ENCODE assay signal across 8 cellular contexts in the genomic region with DNA sequence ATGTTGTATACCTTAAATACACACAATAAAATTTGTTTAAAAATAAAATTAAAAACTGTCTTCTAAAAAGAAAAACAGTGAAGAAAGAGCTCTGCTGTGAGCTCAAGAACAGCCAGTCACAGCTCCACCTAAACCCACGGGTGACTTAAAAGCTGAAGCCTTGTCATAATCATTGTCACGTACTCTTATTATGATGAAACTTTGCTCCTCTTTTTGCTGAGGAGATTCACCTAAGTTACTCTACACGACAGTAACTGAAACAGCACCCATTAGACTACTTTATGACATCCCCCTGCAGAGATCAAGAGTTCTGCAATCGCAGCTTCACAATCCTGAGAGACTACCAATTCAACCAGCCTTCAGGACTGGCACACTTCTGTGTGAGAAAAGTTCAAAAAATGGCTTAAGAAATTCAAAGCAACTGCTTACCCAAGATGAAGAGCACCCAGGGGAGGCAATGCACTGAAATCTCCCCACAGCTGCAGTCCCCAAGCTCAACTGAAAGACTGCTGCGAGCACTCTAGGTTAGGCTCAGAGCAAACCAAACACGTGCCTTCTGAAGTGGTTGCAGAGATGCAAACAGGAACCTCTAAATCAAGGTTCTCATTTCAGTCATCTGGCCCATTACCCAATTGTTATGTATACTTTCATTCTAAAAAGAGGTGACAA. TPM values are rescaled to one million over a fixed set of nuclear protein-coding genes. Genes with fewer than 3 reads are reported as not detected.
DNase-seq lines count a peak whose midpoint lies in the region; ATAC-seq lines count a peak whose summit lies in the region.

A gene with protein sequence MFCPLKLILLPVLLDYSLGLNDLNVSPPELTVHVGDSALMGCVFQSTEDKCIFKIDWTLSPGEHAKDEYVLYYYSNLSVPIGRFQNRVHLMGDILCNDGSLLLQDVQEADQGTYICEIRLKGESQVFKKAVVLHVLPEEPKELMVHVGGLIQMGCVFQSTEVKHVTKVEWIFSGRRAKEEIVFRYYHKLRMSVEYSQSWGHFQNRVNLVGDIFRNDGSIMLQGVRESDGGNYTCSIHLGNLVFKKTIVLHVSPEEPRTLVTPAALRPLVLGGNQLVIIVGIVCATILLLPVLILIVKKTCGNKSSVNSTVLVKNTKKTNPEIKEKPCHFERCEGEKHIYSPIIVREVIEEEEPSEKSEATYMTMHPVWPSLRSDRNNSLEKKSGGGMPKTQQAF (minus strand): TSS at position 500 of the 669 bp plus-strand sequence. CDS start 10,145 bp downstream, outside the sequence.

- peak in 5 of 61 donors; percentile 5 to 61 (median 13) for DNase-seq in caudate nucleus (lab: John Stamatoyannopoulos, UW)
- DNase-seq in stimulated activated effector memory CD8-positive, alpha-beta T cell treated with anti-CD3 and anti-CD28 coated beads, Interleukin-12 subunit alpha, Interleukin-12 subunit beta, amount 100 ng/mL, for 72 hours (ENCODE audit: low spot score in 2 of 2) = peak in 1 of 2 donors; percentile 79
- DNase-seq in HUDEP-2 (lab: John Stamatoyannopoulos, UW; ENCODE audit: unreplicated experiment in 76 of 76) = no peak
- no peak for DNase-seq in NCI-H187 (lab: John Stamatoyannopoulos, UW)
- no peak for DNase-seq in iPS-NIHi7 (ENCODE audit: extremely low spot score)
- DNase-seq in NCI-H2171 (lab: John Stamatoyannopoulos, UW) = no peak

- H3K36me3 Mint-ChIP-seq in stimulated activated effector memory CD8-positive, alpha-beta T cell treated with anti-CD3 and anti-CD28 coated beads, Interleukin-12 subunit alpha, Interleukin-12 subunit beta, amount 100 ng/mL, for 72 hours = peaks cover 2% of the 10 kb centered on the region

- no peak within 1 kb of the TSS for H3K27ac Mint-ChIP-seq in stimulated activated effector memory CD8-positive, alpha-beta T cell treated with anti-CD3 and anti-CD28 coated beads, Interleukin-12 subunit alpha, Interleukin-12 subunit beta, amount 100 ng/mL, for 72 hours

- peak; percentile 41 for ATAC-seq in GM21447 (IDR thresholded peaks at IDR 0.05; ENCODE audit: unreplicated experiment)
- peak; percentile 78 for ATAC-seq in stimulated activated effector memory CD8-positive, alpha-beta T cell treated with anti-CD3 and anti-CD28 coated beads, Interleukin-12 subunit alpha, Interleukin-12 subunit beta, amount 100 ng/mL, for 72 hours

- H3K27ac ChIP-seq in caudate nucleus (ENCODE audit: low read depth, low read length) = peak within 1 kb of the TSS; percentile 40

- no peaks in the 10 kb centered on the region for H3K9me3 Mint-ChIP-seq in stimulated activated effector memory CD8-positive, alpha-beta T cell treated with anti-CD3 and anti-CD28 coated beads, Interleukin-12 subunit alpha, Interleukin-12 subunit beta, amount 100 ng/mL, for 72 hours

- H3K4me3 Mint-ChIP-seq in stimulated activated effector memory CD8-positive, alpha-beta T cell treated with anti-CD3 and anti-CD28 coated beads, Interleukin-12 subunit alpha, Interleukin-12 subunit beta, amount 100 ng/mL, for 72 hours = no peak within 1 kb of the TSS

- H3K4me1 Mint-ChIP-seq in stimulated activated effector memory CD8-positive, alpha-beta T cell treated with anti-CD3 and anti-CD28 coated beads, Interleukin-12 subunit alpha, Interleukin-12 subunit beta, amount 100 ng/mL, for 72 hours = peaks cover 92% of the 10 kb centered on the region

- intact Hi-C loops in T-helper 1 cell treated with Interleukin-12 subunit alpha and Interleukin-12 subunit beta and Interleukin-4 antibody, amounts not matched to agents 30 ng/mL and 1 ng/mL, for 36 hours (cut with micrococcal nuclease) = loop anchor here (1.0 to 5.0 kb wide), 11 partner anchors 7 to 407 kb away; partner anchors contain the start of genes CD3E, IL10RA and MPZL3

RNA-seq across cellular contexts. Expression of the gene that starts here (rescaled TPM):
- 53.1 and 55.6 TPM in 2 replicates for total RNA-seq in T-helper 1 cell treated with Interleukin-12 subunit alpha and Interleukin-12 subunit beta and Interleukin-4 antibody, amounts not matched to agents 30 ng/mL and 1 ng/mL, for 36 hours
